19 cellular contexts compared by ENCODE assay signal in the genomic region with DNA sequence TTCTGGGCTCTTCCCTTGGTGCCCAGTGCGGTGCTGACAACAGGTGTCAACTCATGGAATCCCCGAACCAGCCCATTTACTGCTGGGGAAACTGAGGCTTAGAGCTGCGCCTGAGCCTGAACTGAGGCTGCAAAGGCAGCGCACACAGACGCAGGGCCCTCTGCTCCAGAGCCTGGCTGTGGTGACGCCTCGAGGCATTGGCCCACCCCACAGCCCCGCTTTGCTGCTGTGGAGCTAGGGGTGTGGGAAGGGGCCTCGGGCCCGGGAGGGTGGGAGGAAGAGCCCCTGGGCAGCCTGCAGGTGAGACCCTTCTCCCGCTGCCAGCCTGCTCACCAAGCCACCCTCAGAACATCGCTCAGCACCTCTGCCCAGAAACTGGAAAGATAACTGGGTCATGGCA.
"Had no signal": no experiment of that assay in that cellular context is flagged by ENCODE, and none has a peak within 500 bp of the region (broad histone marks: within the 10 kb centered on the region; RNA-seq: fewer than 3 reads in every experiment).

No MANE protein-coding gene starts in this region.

- DNase-seq: colonic mucosa; effector CD8-positive, alpha-beta T cell; endodermal cell; foreskin fibroblast; gastrocnemius medialis; left cardiac atrium; mammary epithelial cell; mesendoderm; midbrain; naive thymus-derived CD4-positive, alpha-beta T cell; psoas muscle; sigmoid colon; stimulated activated naive B cell treated with anti-CD40 and anti-IgM and Interleukin-4, amounts not matched to agents 10 μg/mL and 1 μg/mL and 100 μg/mL, for 72 hours had no signal

- H3K27me3 ChIP-seq: colonic mucosa, tibial nerve, upper lobe of left lung had no signal

- H3K36me3 ChIP-seq: colonic mucosa, gastrocnemius medialis, left lung, sigmoid colon, thoracic aorta, tibial nerve, upper lobe of left lung had no signal

- H3K4me3 ChIP-seq: colonic mucosa, gastrocnemius medialis, left lung, psoas muscle, sigmoid colon, thoracic aorta, tibial nerve, upper lobe of left lung had no signal

- H3K27ac ChIP-seq: colonic mucosa, epithelial cell of prostate, gastrocnemius medialis, left lung, psoas muscle, sigmoid colon, thoracic aorta, tibial nerve, upper lobe of left lung had no signal

- H3K9me3 ChIP-seq: colonic mucosa, gastrocnemius medialis, left lung, psoas muscle, sigmoid colon, thoracic aorta, upper lobe of left lung had no signal

- FAIRE-seq: keratinocyte had no signal

- H3K4me1 ChIP-seq: colonic mucosa, gastrocnemius medialis, left lung, psoas muscle, sigmoid colon, tibial nerve, upper lobe of left lung had no signal
